In the genomic region with DNA sequence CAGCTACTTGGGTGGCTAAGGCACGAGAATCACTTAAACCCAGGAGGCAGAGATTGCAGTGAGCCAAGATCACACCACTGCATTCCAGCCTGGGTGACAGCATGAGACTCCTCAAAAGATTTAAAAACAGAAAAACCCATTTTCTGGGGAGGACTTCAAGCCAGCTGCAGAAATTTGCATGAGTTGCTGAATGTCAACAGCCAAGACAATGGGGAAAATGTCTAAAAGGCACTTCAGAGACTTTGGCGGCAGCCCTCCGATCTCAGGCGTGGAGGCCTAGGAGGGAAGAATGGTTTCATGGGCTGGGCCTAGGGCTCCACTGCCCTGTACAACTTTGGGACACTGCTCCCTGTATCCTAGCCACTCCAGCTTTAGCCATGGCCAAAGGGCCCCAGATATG, we compare ENCODE assay signal across 25 cellular contexts.
"Had no signal": no experiment of that assay in that cellular context is flagged by ENCODE, and none has a peak within 500 bp of the region (broad histone marks: within the 10 kb centered on the region; RNA-seq: fewer than 3 reads in every experiment).

No MANE protein-coding gene starts in this region.

- H3K4me1 Mint-ChIP-seq: stimulated activated memory B cell treated with anti-CD40 and anti-IgM and Interleukin-4, amounts not matched to agents 10 μg/mL and 1 μg/mL and 100 μg/mL, for 72 hours had no signal

- H3K4me3 Mint-ChIP-seq: dendritic cell treated with granulocyte-macrophage colony-stimulating factor and Interleukin-4, amounts not matched to agents 40 ng/mL and 50 ng/mL, for 4 days; naive thymus-derived CD8-positive, alpha-beta T cell; neural crest cell; stimulated activated memory B cell treated with anti-CD40 and anti-IgM and Interleukin-4, amounts not matched to agents 10 μg/mL and 1 μg/mL and 100 μg/mL, for 72 hours had no signal

- ATAC-seq: heart right ventricle; left cardiac atrium; left lung; naive thymus-derived CD8-positive, alpha-beta T cell; pancreas; stimulated activated memory B cell treated with anti-CD40 and anti-IgM and Interleukin-4, amounts not matched to agents 10 μg/mL and 1 μg/mL and 100 μg/mL, for 72 hours; stimulated activated naive CD8-positive, alpha-beta T cell treated with anti-CD3 and anti-CD28 coated beads, Interleukin-15, Interleukin-2, amounts not matched to agents 100 U/mL and 50 U/mL, for 24 hours had no signal

- H3K4me3 ChIP-seq: esophagus squamous epithelium, heart right ventricle, left lung, pancreas, sigmoid colon, thoracic aorta, tibial nerve, upper lobe of left lung had no signal

- H3K27ac Mint-ChIP-seq: dendritic cell treated with granulocyte-macrophage colony-stimulating factor and Interleukin-4, amounts not matched to agents 40 ng/mL and 50 ng/mL, for 4 days; progenitor cell of endocrine pancreas; stimulated activated memory B cell treated with anti-CD40 and anti-IgM and Interleukin-4, amounts not matched to agents 10 μg/mL and 1 μg/mL and 100 μg/mL, for 72 hours had no signal

- DNase-seq: effector memory CD4-positive, alpha-beta T cell; esophagus squamous epithelium; foreskin melanocyte; glutamatergic neuron; heart right ventricle; hippocampal formation; left cardiac atrium; left lung; mammary epithelial cell; mesendoderm; midbrain; pancreas; sigmoid colon; stimulated activated CD4-positive, alpha-beta T cell treated with anti-CD3 and anti-CD28 coated beads, Interleukin-4, amount 100 ng/mL, for 4 hours; stimulated activated naive CD8-positive, alpha-beta T cell treated with anti-CD3 and anti-CD28 coated beads, Interleukin-15, Interleukin-2, amounts not matched to agents 100 U/mL and 50 U/mL, for 24 hours; substantia nigra; upper lobe of left lung had no signal

- H3K27ac ChIP-seq: esophagus squamous epithelium, heart right ventricle, left lung, neutrophil, pancreas, sigmoid colon, thoracic aorta, tibial nerve, upper lobe of left lung had no signal
